Comparison of ENCODE assay signal across 11 cellular contexts in the genomic region with DNA sequence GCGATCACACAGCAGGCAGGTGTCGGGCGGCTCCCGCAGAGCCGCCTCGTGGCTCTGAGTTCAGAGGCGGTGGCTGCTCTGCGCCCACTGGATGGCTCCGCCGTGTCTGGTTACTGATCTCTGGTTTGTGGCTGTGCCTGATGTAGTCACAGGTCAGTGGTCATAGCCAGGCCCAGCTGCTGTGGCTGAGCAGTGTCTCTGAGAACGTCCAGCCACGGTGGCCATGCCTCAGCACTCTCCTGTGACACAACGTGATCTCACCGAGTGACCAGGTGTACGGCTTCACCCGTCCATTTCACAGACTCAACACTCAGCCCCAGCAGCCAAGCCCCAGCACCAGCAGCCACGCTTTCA.
DNase-seq lines count a peak whose midpoint lies in the region; ATAC-seq and TF ChIP-seq lines count a peak whose summit lies in the region.
"Had no signal": no experiment of that assay in that cellular context is flagged by ENCODE, and none has a peak within 500 bp of the region (broad histone marks: within the 10 kb centered on the region; RNA-seq: fewer than 3 reads in every experiment).

No MANE protein-coding gene starts in this region.

- no peaks in the 10 kb centered on the region for H3K9me3 ChIP-seq in heart left ventricle
- H3K9me3 ChIP-seq in thyroid gland: no peaks in the 10 kb centered on the region

- H3K27ac ChIP-seq in heart left ventricle (peak overlapping the region in 11 of 12 donors; percentile 15 to 80 (median 65)), thyroid gland (peak overlapping the region in 2 of 3 donors; percentile 8 to 27)
- H3K27ac ChIP-seq: SK-N-MC had no signal

- H3K4me1 ChIP-seq in heart left ventricle (peaks cover 0 to 63% (median 31%) of the 10 kb centered on the region in 12 donors), thyroid gland (peaks cover 5 to 34% of the 10 kb centered on the region in 2 donors)

- TF ChIP-seq CTCF in heart left ventricle (IDR thresholded peaks at IDR 0.05) (no peak), thyroid gland (IDR thresholded peaks at IDR 0.05) (no peak), progenitor cell of endocrine pancreas (IDR thresholded peaks at IDR 0.05; ENCODE audit: unreplicated experiment) (no peak)

- ATAC-seq in HG03571 (IDR thresholded peaks at IDR 0.05; ENCODE audit: unreplicated experiment) (peak; percentile 49), heart left ventricle (peak in 3 of 4 donors; percentile 28 to 61 (median 33))

- DNase-seq in SHP77 (lab: John Stamatoyannopoulos, UW) (peak; percentile 23 to 38), SHP77 treated with DMSO at 0.1 percent for 48 hours (lab: John Stamatoyannopoulos, UW) (no peak), heart left ventricle (peak in 2 of 5 donors; percentile 35 to 55), thyroid gland (peak; percentile 59 to 65), 8988T (no peak), progenitor cell of endocrine pancreas (ENCODE audit: low spot score, unreplicated experiment) (no peak), erythroblast (lab: John Stamatoyannopoulos, UW) (no peak)
- DNase-seq: activated CD4-positive, alpha-beta T cell treated with anti-CD3 and anti-CD28 coated beads for 48 hours; retina had no signal

- H3K4me3 Mint-ChIP-seq in progenitor cell of endocrine pancreas (ENCODE audit: low read depth): no peak overlapping the region

- H3K4me1 Mint-ChIP-seq in progenitor cell of endocrine pancreas (ENCODE audit: low read depth): peaks cover 20% of the 10 kb centered on the region

- H3K27me3 ChIP-seq in heart left ventricle (peaks cover 0 to 4% (median 0%) of the 10 kb centered on the region in 9 donors), thyroid gland (no peaks in the 10 kb centered on the region)

- intact Hi-C loops in heart left ventricle (cut with DNase I) (loop anchor here in 2 of 10 donors (1.0 to 2.0 kb wide), 2 partner anchors 60 to 61 kb away; a partner anchor contains a TSS), thyroid gland (cut with DNase I) (no loop called here)

- H3K4me3 ChIP-seq in heart left ventricle (peak overlapping the region in 1 of 12 donors; percentile 14), thyroid gland (replicated peaks in 1 of 3) (no peak overlapping the region)
- H3K4me3 ChIP-seq: SK-N-MC had no signal

- peaks cover 80% of the 10 kb centered on the region for H3K27me3 Mint-ChIP-seq in progenitor cell of endocrine pancreas

- 48 to 82% (median 63%) methylated on average over 12 to 17 of the region's 17 CpGs for WGBS in heart left ventricle, 4 donors
- 56 to 70% methylated on average over 6 to 13 of the region's 17 CpGs for WGBS in thyroid gland, 2 donors

- no peaks in the 10 kb centered on the region for H3K36me3 ChIP-seq in heart left ventricle
- no peaks in the 10 kb centered on the region for H3K36me3 ChIP-seq in thyroid gland

- TF ChIP-seq POLR2A in heart left ventricle (IDR thresholded peaks at IDR 0.05) (peak in 1 of 2 donors; percentile 47), thyroid gland (IDR thresholded peaks at IDR 0.05) (no peak), erythroblast (IDR thresholded peaks at IDR 0.05; ENCODE audit: low read length) (no peak)

- H3K36me3 Mint-ChIP-seq in progenitor cell of endocrine pancreas (ENCODE audit: insufficient read depth): no peaks in the 10 kb centered on the region

- H3K27ac Mint-ChIP-seq in progenitor cell of endocrine pancreas: no peak overlapping the region

- no peaks in the 10 kb centered on the region for H3K9me3 Mint-ChIP-seq in progenitor cell of endocrine pancreas (ENCODE audit: low read depth)

Comparison
In these comparisons a context has a peak if more than half of its experiments do, and no peak if none do; other contexts are left out.
1. DNase-seq: peak in SHP77 (2 of 2) and thyroid gland (2 of 2); none in SHP77 treated with DMSO at 0.1 percent for 48 hours (single experiment), 8988T (single experiment), progenitor cell of endocrine pancreas (single experiment) and erythroblast (0 of 2).